Comparison of ENCODE assay signal across 1 cellular context in the genomic region with DNA sequence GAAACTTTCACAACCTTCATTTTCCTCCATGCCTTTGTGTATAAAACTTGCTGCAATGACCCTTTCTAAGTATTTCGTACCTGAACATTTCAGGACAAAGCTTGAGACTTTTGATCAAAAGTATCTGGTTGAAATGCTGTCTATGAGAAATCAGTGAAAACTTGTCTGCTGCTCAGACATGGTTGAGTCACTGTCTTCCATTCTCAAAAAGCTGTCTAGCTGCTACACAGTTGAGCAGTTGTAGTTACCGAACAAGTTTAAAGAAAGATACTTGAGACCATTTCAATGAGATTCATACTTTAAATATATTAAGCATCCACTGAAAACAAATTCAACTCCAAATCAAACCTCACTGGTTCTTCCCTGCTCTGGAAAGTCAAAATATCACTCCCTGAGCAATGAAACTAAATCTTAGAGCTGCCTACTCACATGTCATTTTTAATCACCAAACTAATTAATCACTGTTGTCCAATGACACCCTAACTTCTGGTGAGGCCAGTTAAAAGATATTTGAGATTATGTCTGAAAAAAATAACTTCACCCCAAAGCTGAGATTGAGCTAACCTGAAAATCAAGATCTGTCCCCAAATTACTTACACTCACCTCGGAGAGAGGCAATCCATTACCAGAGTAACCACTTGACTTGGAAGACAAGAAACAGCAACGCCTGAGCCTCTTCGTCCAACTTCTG.
TF ChIP-seq lines count a peak whose summit lies in the region.

No MANE protein-coding gene starts in this region.

TF ChIP-seq in A549, 52 proteins besides CTCF, POLR2A, EP300 and RAD21 (continued from another document):
- TF ChIP-seq E2F6 (IDR thresholded peaks at IDR 0.05; ENCODE audit: borderline replicate concordance, low read depth) = no peak
- TF ChIP-seq USF2 (IDR thresholded peaks at IDR 0.05) = no peak
